ENCODE assay signal across 17 cellular contexts in the genomic region with DNA sequence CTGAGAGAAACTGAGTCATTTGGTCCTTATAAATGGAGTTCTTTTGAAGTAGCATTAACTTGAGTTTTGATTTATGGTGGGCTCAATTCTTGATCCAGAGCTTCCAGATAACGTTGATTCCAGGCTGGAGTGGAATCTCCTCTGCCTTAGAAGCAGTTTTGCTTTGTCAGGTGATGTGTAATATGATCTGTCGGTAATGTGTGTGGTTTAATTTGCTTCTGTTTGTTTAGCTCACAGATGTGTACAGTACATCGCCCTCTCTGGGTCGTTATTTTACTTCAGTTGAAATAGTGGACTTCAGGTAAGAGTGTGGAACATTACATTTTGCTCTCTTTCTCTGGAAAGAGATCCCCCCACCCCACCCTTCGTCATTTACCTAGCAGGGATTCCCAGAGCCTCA. TPM values are rescaled to one million over a fixed set of nuclear protein-coding genes. Genes with fewer than 3 reads are reported as not detected.
DNase-seq lines count a peak whose midpoint lies in the region; ATAC-seq, FAIRE-seq and TF ChIP-seq lines count a peak whose summit lies in the region.
"Had no signal": no experiment of that assay in that cellular context is flagged by ENCODE, and none has a peak within 500 bp of the region (broad histone marks: within the 10 kb centered on the region; RNA-seq: fewer than 3 reads in every experiment).

No MANE protein-coding gene starts in this region.

- H3K27ac Mint-ChIP-seq in CD4-positive, alpha-beta T cell, result no peak overlapping the region
- H3K27ac Mint-ChIP-seq: T-helper 17 cell had no signal

- TF ChIP-seq CTCF in choroid plexus epithelial cell (conservative IDR thresholded peaks at IDR 0.05; ENCODE audit: low read depth, low read length), result no peak
- no peak for TF ChIP-seq CTCF in CD4-positive, alpha-beta T cell (IDR thresholded peaks at IDR 0.05)

- H3K4me3 Mint-ChIP-seq in CD4-positive, alpha-beta T cell, result no peak overlapping the region
- H3K4me3 Mint-ChIP-seq: central memory CD8-positive, alpha-beta T cell; T-helper 17 cell had no signal

- no peak overlapping the region for H3K4me3 ChIP-seq in choroid plexus epithelial cell (ENCODE audit: low read depth, low read length)

- intact Hi-C loops in CD4-positive, alpha-beta T cell (cut with DNase I, micrococcal nuclease), result no loop called here

- no peaks in the 10 kb centered on the region for H3K27me3 ChIP-seq in CD4-positive, alpha-beta T cell (ENCODE audit: control insufficient read depth, insufficient read depth, low read length)

- CTCF ChIA-PET in CD4-positive, alpha-beta T cell (lab: Charles Lee), result no interaction called here

- no peak overlapping the region for H3K27ac ChIP-seq in CD4-positive, alpha-beta T cell (ENCODE audit: low read depth, low read length)

- no peaks in the 10 kb centered on the region for H3K9me3 ChIP-seq in CD4-positive, alpha-beta T cell (ENCODE audit: control insufficient read depth, low read length)

- peaks cover 6% of the 10 kb centered on the region for H3K4me1 Mint-ChIP-seq in CD4-positive, alpha-beta T cell (ENCODE audit: low read depth)
- H3K4me1 Mint-ChIP-seq: central memory CD8-positive, alpha-beta T cell had no signal

- POLR2A ChIA-PET in CD4-positive, alpha-beta T cell (lab: Charles Lee), result no interaction called here

- no peak for ATAC-seq in CD4-positive, alpha-beta T cell (ENCODE audit: poor library complexity)
- ATAC-seq in HG03460 (IDR thresholded peaks at IDR 0.05; ENCODE audit: unreplicated experiment) (no peak), GM21737 (IDR thresholded peaks at IDR 0.05; ENCODE audit: unreplicated experiment) (no peak)
- ATAC-seq: left lobe of liver, T-helper 17 cell had no signal

- peaks cover 5% of the 10 kb centered on the region for H3K36me3 Mint-ChIP-seq in CD4-positive, alpha-beta T cell (ENCODE audit: low read depth)

- no peaks in the 10 kb centered on the region for H3K27me3 Mint-ChIP-seq in CD4-positive, alpha-beta T cell
- H3K27me3 Mint-ChIP-seq: T-helper 17 cell had no signal

- H3K9me3 Mint-ChIP-seq in CD4-positive, alpha-beta T cell, result no peaks in the 10 kb centered on the region
- H3K9me3 Mint-ChIP-seq: central memory CD8-positive, alpha-beta T cell had no signal

- FAIRE-seq in urothelium cell line (lab: Jason Lieb, UNC), result no peak
- FAIRE-seq: H54 had no signal

- peak; percentile 68 for DNase-seq in DMS153 (lab: John Stamatoyannopoulos, UW)
- DNase-seq in NCI-H1105 (lab: John Stamatoyannopoulos, UW), result peak; percentile 54
- peak; percentile 51 for DNase-seq in NCI-H345 (lab: John Stamatoyannopoulos, UW)
- peak; percentile 37 for DNase-seq in choroid plexus epithelial cell (ENCODE audit: low read depth)
- DNase-seq in CD4-positive, alpha-beta T cell, result no peak
- DNase-seq in urothelium cell line (ENCODE audit: low spot score), result no peak
- DNase-seq: activated CD4-positive, CD25-positive, alpha-beta regulatory T cell treated with anti-CD3 and anti-CD28 coated beads, Interleukin-2, amount 50 U/mL, for 72 hours; activated effector memory CD4-positive, alpha-beta T cell treated with Interleukin-2 at 50 U/mL for 16 hours; GF-D8; nucleus accumbens; stimulated activated CD4-positive, alpha-beta T cell treated with anti-CD3 and anti-CD28 coated beads, Interleukin-4, amount 100 ng/mL, for 4 hours; T-helper 17 cell had no signal

RNA-seq across cellular contexts. Expression of gene C3orf52, which starts 23.1 kb away (rescaled TPM):
- 1 to 10 TPM; 1.6 to 2.7 TPM for total RNA-seq in CD4-positive, alpha-beta T cell

RNA-seq across cellular contexts. Expression of gene GCSAM, which starts 23.7 kb away (rescaled TPM):
- 1 to 10 TPM; 6.5 to 6.8 TPM for total RNA-seq in CD4-positive, alpha-beta T cell

Comparison
In these comparisons a context has a peak if more than half of its experiments do, and no peak if none do; other contexts are left out.
1. DNase-seq: peak in DMS153 (single experiment), NCI-H1105 (single experiment), NCI-H345 (single experiment) and choroid plexus epithelial cell (single experiment); none in CD4-positive, alpha-beta T cell (0 of 10) and urothelium cell line (single experiment).